Comparison of ENCODE assay signal across 22 cellular contexts in the genomic region with DNA sequence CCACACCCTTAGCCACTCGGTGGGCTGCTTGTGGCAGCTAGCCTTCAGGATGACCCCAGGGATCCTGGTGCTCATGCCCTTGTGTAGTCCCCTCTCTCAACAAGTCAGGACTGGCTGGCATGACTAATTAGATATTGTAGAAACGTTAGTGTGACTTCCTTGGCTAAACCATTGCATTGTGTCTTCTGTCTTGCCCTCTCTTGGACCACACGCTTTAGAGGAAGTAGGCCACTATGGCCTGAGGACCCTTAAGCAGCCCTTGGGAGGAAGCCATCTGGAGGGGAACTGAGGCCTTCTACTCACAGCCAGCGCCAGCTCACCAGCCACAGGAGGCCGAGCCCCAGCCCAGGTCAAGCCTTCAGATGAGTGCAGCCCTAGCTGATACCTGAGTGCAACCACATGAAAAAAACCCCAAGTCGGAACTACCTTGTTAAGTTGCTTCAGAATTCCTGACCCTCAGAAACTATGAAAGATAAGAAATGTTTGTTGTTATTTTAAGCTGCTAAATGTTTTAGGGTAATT. TPM values are rescaled to one million over a fixed set of nuclear protein-coding genes. Genes with fewer than 3 reads are reported as not detected.
DNase-seq lines count a peak whose midpoint lies in the region; ATAC-seq, FAIRE-seq and TF ChIP-seq lines count a peak whose summit lies in the region.
"Had no signal": no experiment of that assay in that cellular context is flagged by ENCODE, and none has a peak within 500 bp of the region (broad histone marks: within the 10 kb centered on the region; RNA-seq: fewer than 3 reads in every experiment).

No MANE protein-coding gene starts in this region.

- H3K9me3 ChIP-seq in BLaER1 treated with 17β-estradiol and CSF1 and Interleukin-3, amounts not matched to agents 10 nM and 100 nM (replicated peaks in 1 of 11), result 0 out of 22 replicates have a peak, but pooled peaks cover 0 to under 1% (median 0%) of the 10 kb centered on the region in 11 experiments
- H3K9me3 ChIP-seq in upper lobe of right lung, result no peaks in the 10 kb centered on the region
- H3K9me3 ChIP-seq: MG63 had no signal

- H3K4me2 ChIP-seq in BLaER1 treated with 17β-estradiol and CSF1 and Interleukin-3, amounts not matched to agents 10 nM and 100 nM, result peak overlapping the region; percentile 64 to 88 (median 77)

- DNase-seq in KBM-7, result peak; percentile 8
- DNase-seq in bronchial epithelial cell (ENCODE audit: low read depth), result peak; percentile 27
- DNase-seq in sciatic nerve (ENCODE audit: low spot score), result peak; percentile 32
- no peak for DNase-seq in upper lobe of right lung
- DNase-seq in occipital lobe (lab: John Stamatoyannopoulos, UW), result no peak
- no peak for DNase-seq in HUDEP-2 (lab: John Stamatoyannopoulos, UW; ENCODE audit: unreplicated experiment in 76 of 76)
- DNase-seq: ACHN; CD4-positive, alpha-beta memory T cell; DMS153; H7; HFFc6; Karpas-422; MG63; NCI-H1417; NCI-H187; NCI-H345; NCI-H526 treated with DMSO at 0.1 percent for 48 hours; RPMI8226; SHP77 treated with DMSO at 0.1 percent for 48 hours; T-helper 1 cell had no signal

- intact Hi-C loops in sciatic nerve (cut with DNase I), result no loop called here
- intact Hi-C loops in upper lobe of right lung (cut with DNase I), result no loop called here

- H3K27me3 ChIP-seq in BLaER1 treated with 17β-estradiol and CSF1 and Interleukin-3, amounts not matched to agents 10 nM and 100 nM, result no peaks in the 10 kb centered on the region
- H3K27me3 ChIP-seq in bronchial epithelial cell (ENCODE audit: control insufficient read depth, insufficient read depth, low read length) (no peaks in the 10 kb centered on the region), upper lobe of right lung (no peaks in the 10 kb centered on the region)
- H3K27me3 ChIP-seq: MG63 had no signal

- H3K4me3 ChIP-seq in BLaER1 treated with 17β-estradiol and CSF1 and Interleukin-3, amounts not matched to agents 10 nM and 100 nM, result no peak overlapping the region
- H3K4me3 ChIP-seq in bronchial epithelial cell (ENCODE audit: low read depth, low read length), result no peak overlapping the region
- H3K4me3 ChIP-seq in upper lobe of right lung, result no peak overlapping the region
- H3K4me3 ChIP-seq: MG63 had no signal

- in situ Hi-C loops in KBM-7 (cut with MboI; ENCODE audit: low pct_unique_long_range_greater_than_20kb, low sequenced_read_pairs), result no loop called here

- no peak for TF ChIP-seq CTCF in bronchial epithelial cell (IDR thresholded peaks at IDR 0.05; ENCODE audit: insufficient read depth, low read length, severe bottlenecking)
- TF ChIP-seq CTCF in upper lobe of right lung (IDR thresholded peaks at IDR 0.05), result no peak

- no peaks in the 10 kb centered on the region for H4K20me1 ChIP-seq in BLaER1 treated with 17β-estradiol and CSF1 and Interleukin-3, amounts not matched to agents 10 nM and 100 nM

- FAIRE-seq in bronchial epithelial cell (lab: Jason Lieb, UNC), result no peak

- no peak overlapping the region for H3K9ac ChIP-seq in BLaER1 treated with 17β-estradiol and CSF1 and Interleukin-3, amounts not matched to agents 10 nM and 100 nM

- ATAC-seq in sciatic nerve, result no peak
- ATAC-seq in upper lobe of right lung, result no peak
- ATAC-seq: SK-N-SH treated with all-trans-retinoic acid at 6 μM for 48 hours had no signal

- H3K4me1 ChIP-seq in BLaER1 treated with 17β-estradiol and CSF1 and Interleukin-3, amounts not matched to agents 10 nM and 100 nM, result peaks cover 40 to 62% (median 54%) of the 10 kb centered on the region in 10 experiments
- H3K4me1 ChIP-seq in upper lobe of right lung, result peaks cover 9% of the 10 kb centered on the region

- H3K27ac ChIP-seq in BLaER1 treated with 17β-estradiol and CSF1 and Interleukin-3, amounts not matched to agents 10 nM and 100 nM, result peak overlapping the region in 9 of 11 experiments; percentile 16 to 63 (median 43); a peak in 13 of 22 replicates
- no peak overlapping the region for H3K27ac ChIP-seq in upper lobe of right lung

- H3K36me3 ChIP-seq in BLaER1 treated with 17β-estradiol and CSF1 and Interleukin-3, amounts not matched to agents 10 nM and 100 nM, result no peaks in the 10 kb centered on the region
- H3K36me3 ChIP-seq in bronchial epithelial cell (ENCODE audit: control insufficient read depth, insufficient read depth, low read length), result no peaks in the 10 kb centered on the region
- H3K36me3 ChIP-seq in upper lobe of right lung, result no peaks in the 10 kb centered on the region
- H3K36me3 ChIP-seq: MG63 had no signal

RNA-seq across cellular contexts. Expression of a gene that starts 10.1 kb away (rescaled TPM):
- not detected in 2 replicates for total RNA-seq in bronchial epithelial cell
- total RNA-seq in sciatic nerve, result 0.27 TPM
- total RNA-seq in upper lobe of right lung, result 0.81 TPM
- not detected for total RNA-seq in occipital lobe
- total RNA-seq: CD4-positive, alpha-beta memory T cell; HFFc6 had no signal

Comparison
In these comparisons a context has a peak if more than half of its experiments do, and no peak if none do; other contexts are left out.
1. DNase-seq: peak in KBM-7 (single experiment), bronchial epithelial cell (single experiment) and sciatic nerve (single experiment); none in upper lobe of right lung (single experiment), occipital lobe (single experiment) and HUDEP-2 (0 of 76).